27 cellular contexts compared by ENCODE assay signal in genomic region chr18:60662491-60662890, GRCh38.
"Had no signal": no experiment of that assay in that cellular context is flagged by ENCODE, and none has a peak within 500 bp of the region (broad histone marks: within the 10 kb centered on the region; RNA-seq: fewer than 3 reads in every experiment).

No MANE protein-coding gene starts in this region.

- H3K4me1 ChIP-seq: colonic mucosa, esophagus squamous epithelium, gastrocnemius medialis, heart right ventricle, left ventricle myocardium inferior, lower lobe of right lung had no signal

- DNase-seq: cerebellar nuclear complex; colonic mucosa; cortex of kidney; effector CD8-positive, alpha-beta T cell; effector memory CD8-positive, alpha-beta T cell; endodermal cell; erythroblast; esophagus squamous epithelium; foreskin fibroblast; foreskin melanocyte; gastrocnemius medialis; glutamatergic neuron; head of caudate nucleus; heart right ventricle; hypothalamus; immature natural killer cell; kidney glomerular epithelial cell; left colon; left ventricle myocardium inferior; lower lobe of right lung; mesenchymal stem cell; mucosa of descending colon had no signal

- ATAC-seq: effector memory CD8-positive, alpha-beta T cell; esophagus mucosa; gastrocnemius medialis; heart right ventricle; left colon; left lobe of liver; mucosa of descending colon had no signal

- H3K27ac ChIP-seq: colonic mucosa, epithelial cell of prostate, esophagus squamous epithelium, gastrocnemius medialis, heart right ventricle, left ventricle myocardium inferior, lower lobe of right lung had no signal

- H3K9me3 ChIP-seq: colonic mucosa, esophagus squamous epithelium, gastrocnemius medialis, heart right ventricle, left ventricle myocardium inferior, lower lobe of right lung, mucosa of descending colon had no signal

- H3K4me3 ChIP-seq: colonic mucosa, esophagus squamous epithelium, gastrocnemius medialis, heart right ventricle, left ventricle myocardium inferior, lower lobe of right lung, mucosa of descending colon had no signal

- H3K36me3 ChIP-seq: colonic mucosa, esophagus squamous epithelium, gastrocnemius medialis, heart right ventricle, left ventricle myocardium inferior, lower lobe of right lung had no signal

- H3K27me3 ChIP-seq: colonic mucosa, esophagus squamous epithelium, gastrocnemius medialis, heart right ventricle had no signal

- FAIRE-seq: endometrium, keratinocyte had no signal
